ENCODE assay signal across 16 cellular contexts in the genomic region with DNA sequence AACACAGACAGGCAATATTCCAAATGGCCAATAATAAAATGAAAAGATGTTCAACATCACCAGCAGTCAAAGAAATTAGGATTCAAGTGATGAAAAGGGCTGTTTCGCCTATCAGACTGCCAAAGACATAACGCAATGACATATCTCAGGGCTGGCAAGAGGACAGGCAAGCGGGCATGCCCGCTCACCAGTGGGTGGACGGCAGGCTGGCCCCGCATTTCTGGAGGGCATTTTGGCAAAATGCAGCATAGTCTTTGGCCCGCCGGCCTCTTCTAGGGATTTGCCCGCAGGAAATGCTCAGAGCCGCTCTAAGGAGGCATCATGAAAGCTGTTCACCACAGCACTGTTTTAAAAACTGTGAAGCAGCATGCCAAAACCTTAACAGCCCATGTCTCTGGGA. TPM values are rescaled to one million over a fixed set of nuclear protein-coding genes. Genes with fewer than 3 reads are reported as not detected.
DNase-seq lines count a peak whose midpoint lies in the region; ATAC-seq and TF ChIP-seq lines count a peak whose summit lies in the region.
"Had no signal": no experiment of that assay in that cellular context is flagged by ENCODE, and none has a peak within 500 bp of the region (broad histone marks: within the 10 kb centered on the region; RNA-seq: fewer than 3 reads in every experiment).

No MANE protein-coding gene starts in this region.

- H3K4me1 ChIP-seq in HUES64 (ENCODE audit: insufficient read depth, low read length) (0 out of 2 replicates have a peak, but pooled peaks cover 5% of the 10 kb centered on the region), esophagus squamous epithelium (peaks cover 0 to 28% (median 13%) of the 10 kb centered on the region in 3 donors)

- no peak for DNase-seq in activated CD4-positive, alpha-beta T cell treated with anti-CD3 and anti-CD28 coated beads for 36 hours
- DNase-seq in activated CD4-positive, alpha-beta T cell treated with anti-CD3 and anti-CD28 coated beads for 48 hours = no peak
- DNase-seq in cerebellar cortex (ENCODE audit: low spot score) (peak; percentile 13), nephron progenitor cell (no peak), esophagus squamous epithelium (lab: John Stamatoyannopoulos, UW) (no peak), SKM-1 treated with dmso at 0.1 percent for 144 hours (lab: John Stamatoyannopoulos, UW; ENCODE audit: unreplicated experiment) (no peak), iPS-NIHi11 (ENCODE audit: low spot score) (no peak)
- DNase-seq: activated CD8-positive, alpha-beta memory T cell treated with anti-CD3 and anti-CD28 coated beads, Interleukin-2, amount 10 ng/mL, durations not matched to agents 7 days and 5 days; stimulated activated CD4-positive, alpha-beta T cell treated with anti-CD3 and anti-CD28 coated beads, Interleukin-12 subunit alpha, Interleukin-12 subunit beta, amount 100 ng/mL, for 4 hours; T1000 had no signal

- H3K27me3 ChIP-seq in HUES64 (ENCODE audit: insufficient read depth, low read length) = no peaks in the 10 kb centered on the region
- no peaks in the 10 kb centered on the region for H3K27me3 ChIP-seq in esophagus squamous epithelium
- H3K27me3 ChIP-seq: heart left ventricle, pancreas had no signal

- H3K4me3 ChIP-seq in HUES64 (ENCODE audit: low read length) (peak overlapping the region; percentile 61; the same call in 1 of the 2 replicates), esophagus squamous epithelium (no peak overlapping the region)
- H3K4me3 ChIP-seq: GM12878 had no signal

- H3K36me3 ChIP-seq in HUES64 (ENCODE audit: insufficient read depth, low read length) = peaks cover 7% of the 10 kb centered on the region
- peaks cover 0 to 1% (median 0%) of the 10 kb centered on the region in 3 donors for H3K36me3 ChIP-seq in esophagus squamous epithelium
- H3K36me3 ChIP-seq: left lung, pancreas had no signal

- H3K4me1 Mint-ChIP-seq in activated CD4-positive, alpha-beta T cell treated with anti-CD3 and anti-CD28 coated beads for 36 hours = peaks cover 6% of the 10 kb centered on the region
- H3K4me1 Mint-ChIP-seq in nephron progenitor cell = peaks cover 43% of the 10 kb centered on the region

- no peak overlapping the region for H3K27ac Mint-ChIP-seq in activated CD4-positive, alpha-beta T cell treated with anti-CD3 and anti-CD28 coated beads for 36 hours
- H3K27ac Mint-ChIP-seq in nephron progenitor cell = no peak overlapping the region
- H3K27ac Mint-ChIP-seq: activated CD8-positive, alpha-beta memory T cell treated with anti-CD3 and anti-CD28 coated beads, Interleukin-2, amount 10 ng/mL, durations not matched to agents 7 days and 5 days had no signal

- no peaks in the 10 kb centered on the region for H3K36me3 Mint-ChIP-seq in activated CD4-positive, alpha-beta T cell treated with anti-CD3 and anti-CD28 coated beads for 36 hours (ENCODE audit: low read depth)
- no peaks in the 10 kb centered on the region for H3K36me3 Mint-ChIP-seq in nephron progenitor cell (ENCODE audit: low read depth)
- H3K36me3 Mint-ChIP-seq: activated CD8-positive, alpha-beta memory T cell treated with anti-CD3 and anti-CD28 coated beads, Interleukin-2, amount 10 ng/mL, durations not matched to agents 7 days and 5 days had no signal

- H3K9me3 ChIP-seq in HUES64 (ENCODE audit: insufficient read depth, low read depth, low read length) = no peaks in the 10 kb centered on the region
- H3K9me3 ChIP-seq in esophagus squamous epithelium = no peaks in the 10 kb centered on the region
- H3K9me3 ChIP-seq: heart left ventricle, left lung, pancreas had no signal

- TF ChIP-seq POLR2A in esophagus squamous epithelium (IDR thresholded peaks at IDR 0.05) = no peak

- POLR2A ChIA-PET in activated CD4-positive, alpha-beta T cell treated with anti-CD3 and anti-CD28 coated beads for 36 hours (lab: Charles Lee) = no interaction called here

- H3K27me3 Mint-ChIP-seq in activated CD4-positive, alpha-beta T cell treated with anti-CD3 and anti-CD28 coated beads for 36 hours = peaks cover 30% of the 10 kb centered on the region
- H3K27me3 Mint-ChIP-seq in nephron progenitor cell (ENCODE audit: low read depth, poor library complexity) = no peaks in the 10 kb centered on the region

- ATAC-seq in activated CD4-positive, alpha-beta T cell treated with anti-CD3 and anti-CD28 coated beads for 36 hours = no peak
- ATAC-seq: activated CD8-positive, alpha-beta memory T cell treated with anti-CD3 and anti-CD28 coated beads, Interleukin-2, amount 10 ng/mL, durations not matched to agents 7 days and 5 days had no signal

- no peak overlapping the region for H3K9ac ChIP-seq in HUES64 (ENCODE audit: low read depth, low read length)

- TF ChIP-seq CTCF in nephron progenitor cell (IDR thresholded peaks at IDR 0.05) (no peak), esophagus squamous epithelium (IDR thresholded peaks at IDR 0.05) (no peak)

- intact Hi-C loops in activated CD4-positive, alpha-beta T cell treated with anti-CD3 and anti-CD28 coated beads for 36 hours (cut with DNase I, micrococcal nuclease) = no loop called here
- intact Hi-C loops in esophagus squamous epithelium (cut with DNase I) = no loop called here

- CTCF ChIA-PET in activated CD4-positive, alpha-beta T cell treated with anti-CD3 and anti-CD28 coated beads for 36 hours (lab: Charles Lee) = no interaction called here

- peak overlapping the region; percentile 72 for H3K4me3 Mint-ChIP-seq in activated CD4-positive, alpha-beta T cell treated with anti-CD3 and anti-CD28 coated beads for 36 hours
- H3K4me3 Mint-ChIP-seq in nephron progenitor cell = peak overlapping the region; percentile 84

- peak overlapping the region; percentile 41; the same call in 1 of the 2 replicates for H3K27ac ChIP-seq in HUES64 (ENCODE audit: low read depth, low read length)
- H3K27ac ChIP-seq in esophagus squamous epithelium = peak overlapping the region in 2 of 4 donors; percentile 8 to 80

- 89% methylated on average over 10 of the region's 10 CpGs for WGBS in HUES64
- WGBS in esophagus squamous epithelium, 2 donors = 45 to 56% methylated on average over 8 to 10 of the region's 10 CpGs

- no peaks in the 10 kb centered on the region for H3K9me3 Mint-ChIP-seq in activated CD4-positive, alpha-beta T cell treated with anti-CD3 and anti-CD28 coated beads for 36 hours (ENCODE audit: low read depth)
- no peaks in the 10 kb centered on the region for H3K9me3 Mint-ChIP-seq in nephron progenitor cell

RNA-seq across cellular contexts. Expression of a gene that starts 1.4 kb away (rescaled TPM):
- total RNA-seq in activated CD4-positive, alpha-beta T cell treated with anti-CD3 and anti-CD28 coated beads for 36 hours = 1 to 10 TPM; 1.5 to 2.4 TPM
- polyA plus RNA-seq in HUES64 (2013, experiment 1 of 2) = 14.6 TPM
- 16.2 TPM for polyA plus RNA-seq in HUES64 (2013, experiment 2 of 2)
- total RNA-seq in esophagus squamous epithelium = 10 to 100 TPM in 1 of 4 donors, 1 to 10 TPM in 3; 5.4 to 10.9 (median 8.3) TPM

RNA-seq across cellular contexts. Expression of a gene that starts 22.3 kb away (rescaled TPM):
- total RNA-seq in activated CD4-positive, alpha-beta T cell treated with anti-CD3 and anti-CD28 coated beads for 36 hours = 10 to 100 TPM; 50.0 to 70.6 TPM
- polyA plus RNA-seq in HUES64 (2013, experiment 1 of 2) = 65.9 TPM
- 71.2 TPM for polyA plus RNA-seq in HUES64 (2013, experiment 2 of 2)
- total RNA-seq in esophagus squamous epithelium = 10 to 100 TPM; 18.2 to 39.5 (median 31.8) TPM

RNA-seq across cellular contexts. Expression of a gene that starts 43.0 kb away (rescaled TPM):
- total RNA-seq in activated CD4-positive, alpha-beta T cell treated with anti-CD3 and anti-CD28 coated beads for 36 hours = not detected
- not detected for polyA plus RNA-seq in HUES64 (2013, experiment 1 of 2)
- polyA plus RNA-seq in HUES64 (2013, experiment 2 of 2) = not detected
- total RNA-seq in esophagus squamous epithelium = not detected
- total RNA-seq: activated CD8-positive, alpha-beta memory T cell treated with anti-CD3 and anti-CD28 coated beads, Interleukin-2, amount 10 ng/mL, durations not matched to agents 7 days and 5 days; GM12878; left lung; M059J; pancreas had no signal
- polyA plus RNA-seq: GM12878, pancreas had no signal
